ENCODE assay signal across 28 cellular contexts in the genomic region with DNA sequence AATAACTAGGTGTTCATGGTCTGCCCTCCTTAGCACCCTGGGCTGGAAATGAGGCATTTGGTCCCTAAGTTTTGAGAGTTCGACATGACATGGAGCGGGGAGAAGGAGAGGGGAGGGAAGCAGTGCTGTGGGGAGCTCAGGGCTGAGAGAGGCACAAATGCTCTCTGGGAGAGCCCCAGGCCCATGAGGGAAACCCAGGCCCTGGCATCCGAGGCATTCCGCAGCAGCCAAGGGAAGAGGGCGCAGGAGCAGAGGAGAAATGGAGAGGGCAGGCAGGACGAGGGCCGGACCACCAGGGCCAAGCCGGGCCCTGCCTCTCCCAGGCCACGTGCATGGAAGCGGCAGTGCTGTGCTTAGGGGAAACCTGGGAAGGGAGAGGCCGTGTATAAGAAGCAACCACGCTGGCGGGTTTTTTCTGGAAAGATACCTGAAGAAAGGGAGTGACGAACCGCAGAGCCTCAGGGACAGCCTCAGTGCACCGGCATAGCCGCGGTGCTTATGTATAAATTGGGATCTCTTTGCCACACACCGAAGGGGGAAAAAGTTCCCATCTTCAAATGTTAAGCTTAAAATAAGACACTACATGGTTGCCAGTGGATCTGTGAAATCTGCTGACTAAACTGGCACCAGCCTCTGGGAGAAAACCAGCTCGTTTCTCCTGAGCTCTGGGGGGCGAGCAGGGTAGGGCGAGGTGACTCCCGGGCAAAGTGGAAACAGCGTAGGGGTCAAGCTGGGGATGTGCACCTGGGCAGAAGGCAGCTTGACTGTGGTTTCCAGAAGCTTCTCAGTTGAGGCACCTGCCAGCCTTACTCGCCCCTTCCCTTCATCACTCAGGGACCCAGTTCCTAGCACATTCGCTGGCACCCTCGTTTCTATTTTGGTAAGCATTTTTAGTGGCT.
DNase-seq lines count a peak whose midpoint lies in the region; ATAC-seq and TF ChIP-seq lines count a peak whose summit lies in the region.
"Had no signal": no experiment of that assay in that cellular context is flagged by ENCODE, and none has a peak within 500 bp of the region (broad histone marks: within the 10 kb centered on the region; RNA-seq: fewer than 3 reads in every experiment).

No MANE protein-coding gene starts in this region.

- H3K27ac ChIP-seq in endodermal cell (ENCODE audit: low read depth, low read length), result no peak overlapping the region
- no peak overlapping the region for H3K27ac ChIP-seq in upper lobe of right lung
- H3K27ac ChIP-seq: GM23248, RWPE1 had no signal

- H3K4me3 ChIP-seq in endodermal cell (ENCODE audit: low read length) (no peak overlapping the region), upper lobe of right lung (no peak overlapping the region)
- H3K4me3 ChIP-seq: GM23248, K562 had no signal

- no peak overlapping the region for H3K9ac ChIP-seq in endodermal cell (ENCODE audit: extremely low read depth, low read length, poor library complexity, severe bottlenecking)
- H3K9ac ChIP-seq: GM23248 had no signal

- H3K9me3 Mint-ChIP-seq in endodermal cell, result no peaks in the 10 kb centered on the region
- H3K9me3 Mint-ChIP-seq: CD8-positive, alpha-beta memory T cell had no signal

- no peak for TF ChIP-seq CTCF in endodermal cell (conservative IDR thresholded peaks at IDR 0.05)
- no peak for TF ChIP-seq CTCF in upper lobe of right lung (IDR thresholded peaks at IDR 0.05)

- H3K27me3 ChIP-seq in endodermal cell (ENCODE audit: control insufficient read depth, insufficient read depth, low read length, poor library complexity, severe bottlenecking), result no peaks in the 10 kb centered on the region
- no peaks in the 10 kb centered on the region for H3K27me3 ChIP-seq in upper lobe of right lung
- H3K27me3 ChIP-seq: BE2C had no signal

- H3K4me1 Mint-ChIP-seq in endodermal cell, result no peaks in the 10 kb centered on the region
- H3K4me1 Mint-ChIP-seq: CD8-positive, alpha-beta memory T cell had no signal

- H3K36me3 Mint-ChIP-seq in endodermal cell (ENCODE audit: low read depth), result peaks cover 4% of the 10 kb centered on the region

- in situ Hi-C loops in G401 (cut with HindIII; ENCODE audit: low sequenced_read_pairs), result no loop called here

- no peak overlapping the region for H3K27ac Mint-ChIP-seq in endodermal cell

- WGBS in endodermal cell (ENCODE audit: insufficient coverage in 1 of 2, insufficient read length in 1 of 2), 2 experiments, result 91 to 95% methylated on average over 20 to 27 of the region's 27 CpGs

- H3K4me3 Mint-ChIP-seq in endodermal cell, result no peak overlapping the region
- H3K4me3 Mint-ChIP-seq: CD14-positive monocyte had no signal

- ATAC-seq in upper lobe of right lung (no peak), GM19023 (IDR thresholded peaks at IDR 0.05; ENCODE audit: unreplicated experiment) (no peak)
- ATAC-seq: K562 had no signal

- H3K36me3 ChIP-seq in endodermal cell (ENCODE audit: control insufficient read depth, insufficient read depth, low read length), result peaks cover 5% of the 10 kb centered on the region
- no peaks in the 10 kb centered on the region for H3K36me3 ChIP-seq in upper lobe of right lung
- H3K36me3 ChIP-seq: BE2C had no signal

- H3K4me1 ChIP-seq in endodermal cell (ENCODE audit: control insufficient read depth, insufficient read depth, low read length) (no peaks in the 10 kb centered on the region), upper lobe of right lung (no peaks in the 10 kb centered on the region)
- H3K4me1 ChIP-seq: BE2C had no signal

- intact Hi-C loops in upper lobe of right lung (cut with DNase I), result no loop called here

- peak; percentile 50 for DNase-seq in activated effector memory CD4-positive, alpha-beta T cell treated with anti-CD3 and anti-CD28 coated beads, Interleukin-2, amount 50 U/mL, for 16 hours
- no peak for DNase-seq in activated effector memory CD4-positive, alpha-beta T cell treated with Interleukin-2 at 50 U/mL for 16 hours
- DNase-seq in endodermal cell, result peak; percentile 34
- DNase-seq in mesenteric fat pad (ENCODE audit: low spot score), result peak; percentile 79
- peak; percentile 45 for DNase-seq in upper lobe of right lung
- no peak for DNase-seq in NCI-H2196 (lab: John Stamatoyannopoulos, UW; ENCODE audit: unreplicated experiment)
- no peak for DNase-seq in G401 (ENCODE audit: low spot score)
- DNase-seq: 8988T; ACHN; BE2C; CD8-positive, alpha-beta memory T cell; DMS79 treated with DMSO at 0.1 percent for 48 hours; GM23248; H7; Kasumi-1; NCI-H1092 treated with DMSO at 0.1 percent for 48 hours; NCI-H1436; NCI-H187; NCI-H2107; NCI-H446 treated with DMSO at 0.1 percent for 48 hours; NCI-H526; NCI-H82; NK-92 treated with Interleukin-12 subunit alpha and Interleukin-12 subunit beta, amount 100 ng/mL, for 24 hours; SHP77 had no signal

- no peaks in the 10 kb centered on the region for H3K9me3 ChIP-seq in endodermal cell (ENCODE audit: control insufficient read depth, low read length)
- no peaks in the 10 kb centered on the region for H3K9me3 ChIP-seq in upper lobe of right lung
- H3K9me3 ChIP-seq: BE2C had no signal

- no peaks in the 10 kb centered on the region for H3K27me3 Mint-ChIP-seq in endodermal cell (ENCODE audit: insufficient read depth)
- H3K27me3 Mint-ChIP-seq: CD8-positive, alpha-beta memory T cell had no signal

Comparison
In these comparisons a context has a peak if more than half of its experiments do, and no peak if none do; other contexts are left out.
1. DNase-seq: peak in activated effector memory CD4-positive, alpha-beta T cell treated with anti-CD3 and anti-CD28 coated beads, Interleukin-2, amount 50 U/mL, for 16 hours (single experiment), endodermal cell (single experiment), mesenteric fat pad (single experiment) and upper lobe of right lung (single experiment); none in activated effector memory CD4-positive, alpha-beta T cell treated with Interleukin-2 at 50 U/mL for 16 hours (single experiment), NCI-H2196 (single experiment) and G401 (single experiment).